ENCODE assay signal across 20 cellular contexts in genomic region chr3:128524374-128525299, GRCh38. TPM values are rescaled to one million over a fixed set of nuclear protein-coding genes. Genes with fewer than 3 reads are reported as not detected.
"Had no signal": no experiment of that assay in that cellular context is flagged by ENCODE, and none has a peak within 500 bp of the region (broad histone marks: within the 10 kb centered on the region; RNA-seq: fewer than 3 reads in every experiment).

No MANE protein-coding gene starts in this region.

- ATAC-seq: activated CD8-positive, alpha-beta T cell treated with anti-CD3 and anti-CD28 coated beads, Interleukin-2, amount 10 ng/mL, durations not matched to agents 7 days and 5 days; left lung had no signal

- H3K4me1 ChIP-seq: ascending aorta, esophagus squamous epithelium, testis had no signal

- H3K27me3 ChIP-seq: ascending aorta, left lung, testis had no signal

- H3K36me3 ChIP-seq: ascending aorta, esophagus squamous epithelium, left lung had no signal

- FAIRE-seq: bronchial epithelial cell had no signal

- H3K4me3 ChIP-seq: ascending aorta, dorsolateral prefrontal cortex, esophagus squamous epithelium, left lung, testis had no signal

- H3K9me3 ChIP-seq: ascending aorta, esophagus squamous epithelium, left lung, testis had no signal

- H3K27ac ChIP-seq: ascending aorta, dorsolateral prefrontal cortex, esophagus squamous epithelium, testis had no signal

- DNase-seq: activated CD4-positive, alpha-beta T cell treated with anti-CD3 and anti-CD28 coated beads for 1 hour; activated CD8-positive, alpha-beta memory T cell treated with anti-CD3 and anti-CD28 coated beads, Interleukin-2, amount 50 U/mL, for 48 hours; activated CD8-positive, alpha-beta T cell treated with anti-CD3 and anti-CD28 coated beads, Interleukin-2, amount 10 ng/mL, durations not matched to agents 7 days and 5 days; activated naive CD4-positive, alpha-beta T cell; dorsolateral prefrontal cortex; esophagus squamous epithelium; foreskin fibroblast; left lung; nephron progenitor cell; stimulated activated CD4-positive, alpha-beta T cell treated with anti-CD3 and anti-CD28 coated beads, Interleukin-2, amount 100 ng/mL, for 48 hours; stimulated activated CD8-positive, alpha-beta memory T cell treated with anti-CD3 and anti-CD28 coated beads, Interleukin-4, amount 100 ng/mL, for 48 hours; testis had no signal

RNA-seq across cellular contexts. Expression of gene GATA2, which starts 31.6 kb away (rescaled TPM):
- total RNA-seq: activated CD8-positive, alpha-beta T cell treated with anti-CD3 and anti-CD28 coated beads, Interleukin-2, amount 10 ng/mL, durations not matched to agents 7 days and 5 days; T-helper 2 cell treated with Interferon-gamma antibody and Interleukin-4, amounts not matched to agents 100 ng/mL and 5 ng/mL, for 36 hours had no signal

RNA-seq across cellular contexts. Expression of gene DNAJB8, which starts 57.9 kb away (rescaled TPM):
- total RNA-seq: activated CD8-positive, alpha-beta T cell treated with anti-CD3 and anti-CD28 coated beads, Interleukin-2, amount 10 ng/mL, durations not matched to agents 7 days and 5 days; ascending aorta; bronchial epithelial cell; chondrocyte; dorsolateral prefrontal cortex; esophagus squamous epithelium; left lung; mesenteric fat pad; omental fat pad; pulmonary artery endothelial cell; T-helper 2 cell treated with Interferon-gamma antibody and Interleukin-4, amounts not matched to agents 100 ng/mL and 5 ng/mL, for 36 hours; urinary bladder had no signal
- polyA plus RNA-seq: urinary bladder had no signal
